Comparison of ENCODE assay signal across 8 cellular contexts in genomic region chr18:23498877-23499570, GRCh38. TPM values are rescaled to one million over a fixed set of nuclear protein-coding genes. Genes with fewer than 3 reads are reported as not detected.
DNase-seq lines count a peak whose midpoint lies in the region; ATAC-seq and TF ChIP-seq lines count a peak whose summit lies in the region.

No MANE protein-coding gene starts in this region.

- H3K79me2 ChIP-seq in OCI-LY7 (ENCODE audit: insufficient read depth, low read depth, low read length) (peaks cover 4% of the 10 kb centered on the region; the same call in 1 of the 2 replicates), fibroblast of lung (ENCODE audit: control insufficient read depth, insufficient read depth, low read length) (peaks cover 3% of the 10 kb centered on the region)

- H3K18ac ChIP-seq in neuronal stem cell (ENCODE audit: low read length) = no peak overlapping the region

- H3K23ac ChIP-seq in neuronal stem cell (ENCODE audit: low read depth, low read length, poor library complexity) = no peak overlapping the region

- H2BK12ac ChIP-seq in neuronal stem cell (ENCODE audit: low read length) = no peak overlapping the region

- peak; percentile 36 for DNase-seq in AG04449 (ENCODE audit: low read depth, low spot score)
- peak; percentile 59 for DNase-seq in HT1080 (ENCODE audit: low read depth)
- DNase-seq in OCI-LY7 (ENCODE audit: low spot score) = peak; percentile 93
- DNase-seq in activated T-cell treated with anti-CD3 and anti-CD28 coated beads for 1 hour (ENCODE audit: low read depth) = peak; percentile 64
- peak; percentile 67 to 77 for DNase-seq in fibroblast of lung (ENCODE audit: low read depth in 2 of 2)
- DNase-seq in neuronal stem cell (ENCODE audit: low spot score) = no peak
- DNase-seq in superior temporal gyrus (ENCODE audit: extremely low spot score) = peak; percentile 83

- no peaks in the 10 kb centered on the region for H3K27me3 ChIP-seq in fibroblast of lung (ENCODE audit: control insufficient read depth, insufficient read depth, low read length)
- no peaks in the 10 kb centered on the region for H3K27me3 ChIP-seq in neuronal stem cell (ENCODE audit: control insufficient read depth in 3 of 3, insufficient read depth in 3 of 3, low read depth in 1 of 3, low read length in 3 of 3)

- H2AFZ ChIP-seq in OCI-LY7 (ENCODE audit: low read length) = peak overlapping the region; percentile 96
- no peak overlapping the region for H2AFZ ChIP-seq in fibroblast of lung (ENCODE audit: low read length)
- peak overlapping the region; percentile 60 for H2AFZ ChIP-seq in neuronal stem cell (ENCODE audit: low read length)

- H4K91ac ChIP-seq in neuronal stem cell (ENCODE audit: low read depth, low read length, poor library complexity) = no peak overlapping the region

- no CpG with 5 or more reads among the region's 13 CpGs for WGBS in neuronal stem cell (ENCODE audit: extremely low coverage in 2 of 2, insufficient read length in 2 of 2, insufficient replicate concordance in 1 of 2), 2 donors

- CTCF ChIA-PET in AG04449 (lab: Yijun Ruan, JAX) (interaction anchor here (0.7 to 4.2 kb wide), 30 partner anchors 9 to 621 kb away, joined by 3 to 53 read pairs (median 4); partner anchors contain the start of gene RIOK3), OCI-LY7 (lab: Charles Lee; ENCODE audit: unreplicated experiment) (interaction anchor here (0.8 to 0.9 kb wide), 4 partner anchors 11 to 87 kb away, joined by 3 to 6 read pairs (median 4); partner anchors contain the start of gene NPC1)

- H4K8ac ChIP-seq in neuronal stem cell (ENCODE audit: low read depth, low read length) = no peak overlapping the region

- H3K79me1 ChIP-seq in neuronal stem cell (ENCODE audit: low read depth, low read length) = no peaks in the 10 kb centered on the region

- H3K9ac ChIP-seq in fibroblast of lung (ENCODE audit: insufficient read depth, low read length) (no peak overlapping the region), neuronal stem cell (ENCODE audit: low read depth, low read length, poor library complexity) (no peak overlapping the region)

- H3K4me3 ChIP-seq in AG04449 (ENCODE audit: low read depth, low read length) (no peak overlapping the region), OCI-LY7 (ENCODE audit: low read depth, low read length, poor library complexity, severe bottlenecking) (peak overlapping the region; percentile 14), fibroblast of lung (replicated peaks in 1 of 4; ENCODE audit: control extremely low read depth in 1 of 4, insufficient read depth in 1 of 4, low read depth in 3 of 4, low read length in 4 of 4) (no peak overlapping the region), neuronal stem cell (ENCODE audit: low read length in 2 of 2) (no peak overlapping the region)

- H2AK5ac ChIP-seq in neuronal stem cell (ENCODE audit: low read depth, low read length) = no peak overlapping the region

- H3K4me2 ChIP-seq in OCI-LY7 (ENCODE audit: low read length) = peak overlapping the region; percentile 55
- H3K4me2 ChIP-seq in fibroblast of lung (ENCODE audit: extremely low read depth, insufficient read depth, low read length) = no peak overlapping the region
- no peak overlapping the region for H3K4me2 ChIP-seq in neuronal stem cell (ENCODE audit: insufficient read depth, low read length, poor library complexity, severe bottlenecking)

- H3K27ac ChIP-seq in OCI-LY7 (ENCODE audit: low read depth, low read length, poor library complexity, severe bottlenecking) (peak overlapping the region; percentile 44), fibroblast of lung (ENCODE audit: insufficient read depth, low read length) (no peak overlapping the region), neuronal stem cell (replicated peaks; ENCODE audit: low read length) (no peak overlapping the region)

- intact Hi-C loops in OCI-LY7 (cut with micrococcal nuclease; ENCODE audit: unreplicated experiment) = loop anchor here (2.0 kb wide), 1 partner anchor 46 kb away; the partner anchor contains the start of gene RIOK3

- peaks cover 33% of the 10 kb centered on the region for H3K4me1 ChIP-seq in OCI-LY7 (ENCODE audit: insufficient read depth, low read length, poor library complexity, severe bottlenecking)
- H3K4me1 ChIP-seq in fibroblast of lung (ENCODE audit: control insufficient read depth, extremely low read depth, insufficient read depth, low read length) = peaks cover 2% of the 10 kb centered on the region
- H3K4me1 ChIP-seq in neuronal stem cell (ENCODE audit: control insufficient read depth in 2 of 2, insufficient read depth in 1 of 2, low read depth in 1 of 2, low read length in 2 of 2) = peaks cover 10% of the 10 kb centered on the region in 2 donors

- H3K9me2 ChIP-seq in OCI-LY7 (ENCODE audit: insufficient read depth, low read length) = no peaks in the 10 kb centered on the region

- H3K9me3 ChIP-seq in OCI-LY7 (ENCODE audit: low read length) (no peaks in the 10 kb centered on the region), fibroblast of lung (ENCODE audit: control insufficient read depth, insufficient read depth, low read depth, low read length) (no peaks in the 10 kb centered on the region), neuronal stem cell (replicated peaks in 1 of 2; ENCODE audit: control insufficient read depth in 2 of 2, insufficient read depth in 1 of 2, low read depth in 1 of 2, low read length in 2 of 2) (no peaks in the 10 kb centered on the region)

- H2BK5ac ChIP-seq in neuronal stem cell (ENCODE audit: low read length) = no peak overlapping the region

- no peak overlapping the region for H3K14ac ChIP-seq in neuronal stem cell (ENCODE audit: low read length)

- H4K20me1 ChIP-seq in OCI-LY7 (ENCODE audit: insufficient read depth, low read length) = 0 out of 2 replicates have a peak, but pooled peaks cover 2% of the 10 kb centered on the region
- no peaks in the 10 kb centered on the region for H4K20me1 ChIP-seq in fibroblast of lung (ENCODE audit: control insufficient read depth, extremely low read depth, insufficient read depth, low read length)

- H2BK120ac ChIP-seq in neuronal stem cell (ENCODE audit: low read depth, low read length) = no peak overlapping the region

- BruUV-seq in OCI-LY7 (replicated peaks; lab: Mats Ljungman, UMichigan) = no TSS peak

- TF ChIP-seq CTCF in AG04449 (IDR thresholded peaks at IDR 0.05; ENCODE audit: insufficient read depth, low read length, missing control alignments) (peak; percentile 89), OCI-LY7 (conservative IDR thresholded peaks at IDR 0.05; ENCODE audit: low read length) (peak; percentile 98), fibroblast of lung (conservative IDR thresholded peaks at IDR 0.05 in 1 of 2, IDR thresholded peaks at IDR 0.05 in 1 of 2; ENCODE audit: low read depth in 1 of 2, low read length in 2 of 2) (peak; percentile 75 to 94)

- peak; percentile 41 for ATAC-seq in GM18502 (IDR thresholded peaks at IDR 0.05; ENCODE audit: poor library complexity, unreplicated experiment)

- no peak overlapping the region for H2BK15ac ChIP-seq in neuronal stem cell (ENCODE audit: low read length)

- no peak overlapping the region for H3K4ac ChIP-seq in neuronal stem cell (ENCODE audit: low read length)

- H3K36me3 ChIP-seq in OCI-LY7 (ENCODE audit: insufficient read depth, low read length) (no peaks in the 10 kb centered on the region), fibroblast of lung (ENCODE audit: control insufficient read depth, insufficient read depth, low read length) (no peaks in the 10 kb centered on the region), neuronal stem cell (replicated peaks in 1 of 2; ENCODE audit: control insufficient read depth in 2 of 2, insufficient read depth in 2 of 2, low read length in 2 of 2) (no peaks in the 10 kb centered on the region)

- POLR2A ChIA-PET in AG04449 (lab: Yijun Ruan, JAX) (no interaction called here), OCI-LY7 (lab: Charles Lee) (interaction anchor here (0.5 to 2.2 kb wide), 6 partner anchors 10 to 365 kb away, joined by 3 to 10 read pairs (median 4); partner anchors contain the start of gene CABLES1)

RNA-seq across cellular contexts. Expression of gene RMC1, which starts 4.3 kb away (rescaled TPM):
- 20.5 and 26.8 TPM in 2 replicates for total RNA-seq in HT1080 (2014; rRNA removed; shearing (Covaris generic))
- polyA plus RNA-seq in HT1080 (2015; cell fraction: cytosol; rRNA removed) = 20.4 and 25.0 TPM in 2 replicates
- 28.9 and 32.5 TPM in 2 replicates for polyA plus RNA-seq in HT1080 (2015; cell fraction: nucleus; rRNA removed)
- total RNA-seq in OCI-LY7 (2014; rRNA removed; shearing (Covaris generic)) = 28.4 and 32.8 TPM in 2 replicates
- total RNA-seq in OCI-LY7 (2022) (36.2 and 41.5 TPM in 2 replicates), fibroblast of lung (22.1 and 29.6 TPM in 2 replicates)
- 22.5 and 23.1 TPM in 2 replicates for polyA plus RNA-seq in fibroblast of lung
- polyA plus RNA-seq in fibroblast of lung (2012) = 17.7 and 18.5 TPM in 2 replicates
- polyA minus RNA-seq in fibroblast of lung (ENCODE audit: low replicate concordance) = 9.2 and 10.4 TPM in 2 replicates
- 22.7 TPM for polyA plus RNA-seq in neuronal stem cell (2013, experiment 1 of 2)
- polyA plus RNA-seq in neuronal stem cell (2013, experiment 2 of 2) = 20.9 TPM

RNA-seq across cellular contexts. Expression of gene RIOK3, which starts 45.9 kb away (rescaled TPM):
- 20.7 and 25.5 TPM in 2 replicates for total RNA-seq in HT1080 (2014; rRNA removed; shearing (Covaris generic))
- polyA plus RNA-seq in HT1080 (2015; cell fraction: cytosol; rRNA removed) = 39.6 and 60.0 TPM in 2 replicates
- 109 and 122 TPM in 2 replicates for polyA plus RNA-seq in HT1080 (2015; cell fraction: nucleus; rRNA removed)
- total RNA-seq in OCI-LY7 (2014; rRNA removed; shearing (Covaris generic)) = 18.1 and 26.6 TPM in 2 replicates
- total RNA-seq in OCI-LY7 (2022) (52.2 and 52.4 TPM in 2 replicates), fibroblast of lung (59.8 and 78.8 TPM in 2 replicates)
- polyA plus RNA-seq in fibroblast of lung = 37.6 and 48.4 TPM in 2 replicates
- 33.8 and 43.9 TPM in 2 replicates for polyA plus RNA-seq in fibroblast of lung (2012)
- polyA minus RNA-seq in fibroblast of lung (ENCODE audit: low replicate concordance) = 7.8 and 9.1 TPM in 2 replicates
- 18.9 TPM for polyA plus RNA-seq in neuronal stem cell (2013, experiment 1 of 2)
- polyA plus RNA-seq in neuronal stem cell (2013, experiment 2 of 2) = 20.2 TPM
